Comparison of ENCODE assay signal across 1 cellular context in the genomic region with DNA sequence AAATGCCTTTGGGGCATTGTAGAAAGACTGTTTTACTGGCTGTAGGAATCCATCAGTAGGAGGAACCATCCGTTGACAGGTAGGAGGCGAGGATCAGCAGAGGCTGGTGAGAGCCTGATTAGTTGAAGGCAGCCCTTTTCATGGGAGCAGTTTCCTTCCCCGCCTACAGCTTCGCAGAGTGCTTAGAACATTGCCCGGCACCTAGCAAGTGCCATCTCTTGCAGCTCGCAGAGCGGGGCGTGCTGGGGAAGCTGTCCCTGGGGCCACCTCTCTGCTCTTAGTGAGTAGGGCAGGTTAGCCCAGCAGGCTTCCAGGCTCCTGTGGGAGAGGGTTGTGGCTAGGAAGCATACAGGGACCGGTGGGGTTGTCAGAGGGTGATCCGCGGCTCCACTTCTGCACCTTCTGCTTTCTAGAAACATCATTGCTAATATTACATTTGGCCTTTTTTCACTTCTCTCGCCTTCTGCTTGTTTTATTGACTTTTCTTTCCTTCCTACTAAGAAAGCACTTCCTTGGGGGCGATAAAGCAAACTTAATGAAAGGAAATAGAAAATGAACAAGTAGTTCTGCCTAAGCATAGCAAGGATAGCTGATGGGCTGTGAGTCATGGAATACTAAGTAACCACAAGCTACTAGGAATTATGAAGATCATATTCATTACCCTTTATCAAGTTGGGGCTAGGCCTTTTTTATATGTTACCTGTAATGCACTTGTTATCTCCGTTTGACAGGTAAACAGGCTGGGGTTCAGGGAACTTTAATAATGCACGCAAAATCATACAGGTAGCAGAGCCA.
TF ChIP-seq lines count a peak whose summit lies in the region.

No MANE protein-coding gene starts in this region.

TF ChIP-seq in SK-N-SH treated with all-trans-retinoic acid at 6 μM for 48 hours, 23 proteins besides CTCF, POLR2A, EP300 and RAD21 (continued from another document):
- TF ChIP-seq TSHZ2 (CRISPR knock-in tag; IDR thresholded peaks at IDR 0.05) (no peak), ESRRG (CRISPR knock-in tag; IDR thresholded peaks at IDR 0.05) (no peak), ISL1 (CRISPR knock-in tag; IDR thresholded peaks at IDR 0.05) (no peak), TCF4 (CRISPR knock-in tag; IDR thresholded peaks at IDR 0.05; ENCODE audit: borderline replicate concordance) (no peak), ZNF70 (CRISPR knock-in tag; IDR thresholded peaks at IDR 0.05) (no peak), RARB (CRISPR knock-in tag; IDR thresholded peaks at IDR 0.05) (no peak), PPARA (CRISPR knock-in tag; IDR thresholded peaks at IDR 0.05; ENCODE audit: borderline replicate concordance) (no peak), TOX (CRISPR knock-in tag; IDR thresholded peaks at IDR 0.05; ENCODE audit: borderline replicate concordance) (no peak), SNAI2 (CRISPR knock-in tag; IDR thresholded peaks at IDR 0.05) (no peak), OSR1 (CRISPR knock-in tag; IDR thresholded peaks at IDR 0.05) (no peak), ARNTL (CRISPR knock-in tag; IDR thresholded peaks at IDR 0.05; ENCODE audit: borderline replicate concordance, low read depth) (no peak), ZNF8 (CRISPR knock-in tag; IDR thresholded peaks at IDR 0.05) (no peak), ZFP30 (CRISPR knock-in tag; IDR thresholded peaks at IDR 0.05) (no peak), CSRNP3 (CRISPR knock-in tag; IDR thresholded peaks at IDR 0.05) (no peak)
- TF ChIP-seq, protein P1, sequence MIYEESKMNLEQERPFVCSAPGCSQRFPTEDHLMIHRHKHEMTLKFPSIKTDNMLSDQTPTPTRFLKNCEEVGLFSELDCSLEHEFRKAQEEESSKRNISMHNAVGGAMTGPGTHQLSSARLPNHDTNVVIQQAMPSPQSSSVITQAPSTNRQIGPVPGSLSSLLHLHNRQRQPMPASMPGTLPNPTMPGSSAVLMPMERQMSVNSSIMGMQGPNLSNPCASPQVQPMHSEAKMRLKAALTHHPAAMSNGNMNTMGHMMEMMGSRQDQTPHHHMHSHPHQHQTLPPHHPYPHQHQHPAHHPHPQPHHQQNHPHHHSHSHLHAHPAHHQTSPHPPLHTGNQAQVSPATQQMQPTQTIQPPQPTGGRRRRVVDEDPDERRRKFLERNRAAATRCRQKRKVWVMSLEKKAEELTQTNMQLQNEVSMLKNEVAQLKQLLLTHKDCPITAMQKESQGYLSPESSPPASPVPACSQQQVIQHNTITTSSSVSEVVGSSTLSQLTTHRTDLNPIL (CRISPR knock-in tag; IDR thresholded peaks at IDR 0.05; ENCODE audit: low read depth) = no peak
- TF ChIP-seq, protein P2, sequence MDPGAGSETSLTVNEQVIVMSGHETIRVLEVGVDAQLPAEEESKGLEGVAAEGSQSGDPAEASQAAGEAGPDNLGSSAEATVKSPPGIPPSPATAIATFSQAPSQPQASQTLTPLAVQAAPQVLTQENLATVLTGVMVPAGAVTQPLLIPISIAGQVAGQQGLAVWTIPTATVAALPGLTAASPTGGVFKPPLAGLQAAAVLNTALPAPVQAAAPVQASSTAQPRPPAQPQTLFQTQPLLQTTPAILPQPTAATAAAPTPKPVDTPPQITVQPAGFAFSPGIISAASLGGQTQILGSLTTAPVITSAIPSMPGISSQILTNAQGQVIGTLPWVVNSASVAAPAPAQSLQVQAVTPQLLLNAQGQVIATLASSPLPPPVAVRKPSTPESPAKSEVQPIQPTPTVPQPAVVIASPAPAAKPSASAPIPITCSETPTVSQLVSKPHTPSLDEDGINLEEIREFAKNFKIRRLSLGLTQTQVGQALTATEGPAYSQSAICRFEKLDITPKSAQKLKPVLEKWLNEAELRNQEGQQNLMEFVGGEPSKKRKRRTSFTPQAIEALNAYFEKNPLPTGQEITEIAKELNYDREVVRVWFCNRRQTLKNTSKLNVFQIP (CRISPR knock-in tag; IDR thresholded peaks at IDR 0.05; ENCODE audit: borderline replicate concordance, low read depth) = no peak
